Comparison of ENCODE assay signal across 3 cellular contexts in genomic region chr14:92436115-92436776, GRCh38.
TF ChIP-seq lines count a peak whose summit lies in the region.

No MANE protein-coding gene starts in this region.

TF ChIP-seq in A549, 52 proteins besides CTCF, POLR2A, EP300 and RAD21:
- TF ChIP-seq CHD4 (IDR thresholded peaks at IDR 0.05; ENCODE audit: borderline replicate concordance) (no peak), HOXB5 (CRISPR knock-in tag; IDR thresholded peaks at IDR 0.05) (no peak), ESRRA (IDR thresholded peaks at IDR 0.05; ENCODE audit: borderline replicate concordance, low read length) (no peak), RNF2 (IDR thresholded peaks at IDR 0.05; ENCODE audit: borderline replicate concordance, low read depth) (no peak), RFX5 (IDR thresholded peaks at IDR 0.05) (no peak), MAFK (IDR thresholded peaks at IDR 0.05; ENCODE audit: partially characterized antibody) (peak; percentile 76), USF2 (IDR thresholded peaks at IDR 0.05) (no peak), EHF (CRISPR knock-in tag; IDR thresholded peaks at IDR 0.05) (no peak), POLR2AphosphoS2 (conservative IDR thresholded peaks at IDR 0.05; ENCODE audit: low read length) (no peak), ZNF302 (CRISPR knock-in tag; IDR thresholded peaks at IDR 0.05) (no peak), CEBPB (IDR thresholded peaks at IDR 0.05) (no peak), CHD2 (IDR thresholded peaks at IDR 0.05; ENCODE audit: low read length, partially characterized antibody) (peak; percentile 27)
TF ChIP-seq in A549: peak in this region for 2.

TF ChIP-seq in IMR-90, 13 proteins besides CTCF, POLR2A, EP300 and RAD21:
- TF ChIP-seq MAFK (IDR thresholded peaks at IDR 0.05; ENCODE audit: low read depth, low read length) (peak; percentile 68; the same call in 1 of the 2 replicates), RFX5 (IDR thresholded peaks at IDR 0.05; ENCODE audit: low read depth, low read length) (no peak), SMC3 (IDR thresholded peaks at IDR 0.05; ENCODE audit: low read depth, low read length) (no peak)

TF ChIP-seq in K562, 482 proteins besides CTCF, POLR2A, EP300 and RAD21 (continued from another document):
- TF ChIP-seq YY1 (IDR thresholded peaks at IDR 0.05; ENCODE audit: borderline replicate concordance in 1 of 3, control insufficient read depth in 1 of 3, extremely low read depth in 1 of 3, insufficient read depth in 3 of 3, insufficient read length in 1 of 3, insufficient replicate concordance in 2 of 3, low read depth in 1 of 3, low read length in 2 of 3) (peak in 1 of 3 experiments; percentile 26), CCNT2 (IDR thresholded peaks at IDR 0.05; ENCODE audit: borderline replicate concordance, extremely low read depth, insufficient read length, low read depth, low read length) (no peak), MAFG (tag; conservative IDR thresholded peaks at IDR 0.05) (0 out of 2 replicates have a peak, but pooled peaks have one; percentile 10), CHD2 (IDR thresholded peaks at IDR 0.05; ENCODE audit: low read depth, low read length) (peak; percentile 70; the same call in 1 of the 2 replicates), RBM25 (IDR thresholded peaks at IDR 0.05; ENCODE audit: low read depth, low read length, severe bottlenecking) (peak; percentile 52), HMG20B (CRISPR knock-in tag; IDR thresholded peaks at IDR 0.05) (no peak), ZNF316 (IDR thresholded peaks at IDR 0.05) (peak; percentile 68), CBFA2T3 (IDR thresholded peaks at IDR 0.05) (no peak), ZBTB40 (IDR thresholded peaks at IDR 0.05) (peak; percentile 94), ZBTB40 (CRISPR knock-in tag; IDR thresholded peaks at IDR 0.05) (peak; percentile 90), CHD7 (IDR thresholded peaks at IDR 0.05; ENCODE audit: low read depth, low read length) (no peak), C11orf30 (IDR thresholded peaks at IDR 0.05; ENCODE audit: low read depth) (peak; percentile 54; the same call in 1 of the 2 replicates), BRF1 (IDR thresholded peaks at IDR 0.05; ENCODE audit: borderline replicate concordance, extremely low read depth, insufficient read length) (no peak), THAP7 (CRISPR knock-in tag; IDR thresholded peaks at IDR 0.05) (no peak)
- TF ChIP-seq, protein P1, sequence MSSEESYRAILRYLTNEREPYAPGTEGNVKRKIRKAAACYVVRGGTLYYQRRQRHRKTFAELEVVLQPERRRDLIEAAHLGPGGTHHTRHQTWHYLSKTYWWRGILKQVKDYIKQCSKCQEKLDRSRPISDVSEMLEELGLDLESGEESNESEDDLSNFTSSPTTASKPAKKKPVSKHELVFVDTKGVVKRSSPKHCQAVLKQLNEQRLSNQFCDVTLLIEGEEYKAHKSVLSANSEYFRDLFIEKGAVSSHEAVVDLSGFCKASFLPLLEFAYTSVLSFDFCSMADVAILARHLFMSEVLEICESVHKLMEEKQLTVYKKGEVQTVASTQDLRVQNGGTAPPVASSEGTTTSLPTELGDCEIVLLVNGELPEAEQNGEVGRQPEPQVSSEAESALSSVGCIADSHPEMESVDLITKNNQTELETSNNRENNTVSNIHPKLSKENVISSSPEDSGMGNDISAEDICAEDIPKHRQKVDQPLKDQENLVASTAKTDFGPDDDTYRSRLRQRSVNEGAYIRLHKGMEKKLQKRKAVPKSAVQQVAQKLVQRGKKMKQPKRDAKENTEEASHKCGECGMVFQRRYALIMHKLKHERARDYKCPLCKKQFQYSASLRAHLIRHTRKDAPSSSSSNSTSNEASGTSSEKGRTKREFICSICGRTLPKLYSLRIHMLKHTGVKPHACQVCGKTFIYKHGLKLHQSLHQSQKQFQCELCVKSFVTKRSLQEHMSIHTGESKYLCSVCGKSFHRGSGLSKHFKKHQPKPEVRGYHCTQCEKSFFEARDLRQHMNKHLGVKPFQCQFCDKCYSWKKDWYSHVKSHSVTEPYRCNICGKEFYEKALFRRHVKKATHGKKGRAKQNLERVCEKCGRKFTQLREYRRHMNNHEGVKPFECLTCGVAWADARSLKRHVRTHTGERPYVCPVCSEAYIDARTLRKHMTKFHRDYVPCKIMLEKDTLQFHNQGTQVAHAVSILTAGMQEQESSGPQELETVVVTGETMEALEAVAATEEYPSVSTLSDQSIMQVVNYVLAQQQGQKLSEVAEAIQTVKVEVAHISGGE (CRISPR knock-in tag; IDR thresholded peaks at IDR 0.05): no peak
